In genomic region chr12:8948711-8949524, GRCh38 we compare ENCODE assay signal across 8 cellular contexts. TPM values are rescaled to one million over a fixed set of nuclear protein-coding genes. Genes with fewer than 3 reads are reported as not detected.
DNase-seq lines count a peak whose midpoint lies in the region; ATAC-seq and TF ChIP-seq lines count a peak whose summit lies in the region.

No MANE protein-coding gene starts in this region.

- TF ChIP-seq POLR2A in Peyer's patch (IDR thresholded peaks at IDR 0.05) = no peak

- intact Hi-C loops in left colon (cut with DNase I, micrococcal nuclease) = no loop called here

- no peaks in the 10 kb centered on the region for H3K27me3 ChIP-seq in Peyer's patch

- H3K27ac ChIP-seq in Peyer's patch = peak overlapping the region; percentile 88 to 95 (median 93)

- H3K9me3 ChIP-seq in Peyer's patch = no peaks in the 10 kb centered on the region

- TF ChIP-seq CTCF in Peyer's patch (IDR thresholded peaks at IDR 0.05) = no peak

- DNase-seq in COLO829 (ENCODE audit: low spot score) (peak; percentile 65), GM19238 (ENCODE audit: insufficient read length, low spot score) (peak; percentile 30), Peyer's patch (peak in 2 of 3 donors; percentile 17 to 49), cerebellar cortex (ENCODE audit: low spot score) (peak; percentile 22), left colon (peak in 1 of 2 donors; percentile 19), stromal cell of bone marrow (ENCODE audit: low read depth) (peak; percentile 3), NCI-H2081 treated with DMSO at 0.1 percent for 48 hours (lab: John Stamatoyannopoulos, UW) (no peak)

- peaks cover 0 to 19% (median 0%) of the 10 kb centered on the region in 4 donors for H3K4me1 ChIP-seq in Peyer's patch

- ATAC-seq in HG03280 (IDR thresholded peaks at IDR 0.05; ENCODE audit: unreplicated experiment) (peak; percentile 33), left colon (peak; percentile 64)

- H3K4me3 ChIP-seq in Peyer's patch = peak overlapping the region; percentile 73 to 89 (median 76)

- H3K36me3 ChIP-seq in Peyer's patch = peaks cover 0 to 21% (median 0%) of the 10 kb centered on the region in 3 donors

RNA-seq across cellular contexts. Expression of gene M6PR, which starts 0.5 kb away (rescaled TPM):
- 10 to 100 TPM; 52.0 to 73.7 (median 59.1) TPM for total RNA-seq in Peyer's patch
- total RNA-seq in left colon = 10 to 100 TPM; 90.3 to 96.1 TPM

RNA-seq across cellular contexts. Expression of gene PHC1, which starts 34.6 kb away (rescaled TPM):
- total RNA-seq in Peyer's patch (10 to 100 TPM; 11.2 to 52.8 (median 31.0) TPM), left colon (1 to 10 TPM; 5.2 to 8.5 TPM)

RNA-seq across cellular contexts. Expression of gene KLRG1, which starts 40.4 kb away (rescaled TPM):
- total RNA-seq in Peyer's patch (10 to 100 TPM in 1 of 4 donors, 1 to 10 TPM in 2, not detected in 1; 1.0 to 29.7 (median 1.6) TPM), left colon (1 to 10 TPM in 1 of 2 donors, under 1 TPM in 1; 0.40 to 1.5 TPM)
